Comparison of ENCODE assay signal across 10 cellular contexts in the genomic region with DNA sequence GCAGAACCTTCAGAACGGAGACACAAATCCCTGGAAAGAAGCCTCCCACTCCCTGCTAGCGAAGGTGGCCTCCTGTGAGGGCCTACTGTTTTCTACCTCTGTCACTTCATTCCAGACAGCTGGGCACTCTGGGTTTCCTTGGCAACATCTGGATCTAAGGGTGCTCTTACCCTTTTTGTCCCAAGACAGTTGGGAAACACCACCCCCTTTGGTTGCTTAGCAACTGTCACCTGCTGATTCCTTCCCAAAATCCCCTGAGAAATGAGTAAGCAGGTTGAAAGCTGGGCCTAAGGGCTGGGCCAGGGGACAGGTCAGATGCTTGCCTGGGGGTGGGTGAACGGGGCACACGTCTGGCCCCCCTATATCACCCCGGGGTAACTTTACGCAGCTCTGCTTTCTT. TPM values are rescaled to one million over a fixed set of nuclear protein-coding genes. Genes with fewer than 3 reads are reported as not detected.
DNase-seq lines count a peak whose midpoint lies in the region; ATAC-seq and TF ChIP-seq lines count a peak whose summit lies in the region.
"Had no signal": no experiment of that assay in that cellular context is flagged by ENCODE, and none has a peak within 500 bp of the region (broad histone marks: within the 10 kb centered on the region; RNA-seq: fewer than 3 reads in every experiment).

No MANE protein-coding gene starts in this region.

- TF ChIP-seq POLR2A in upper lobe of left lung (IDR thresholded peaks at IDR 0.05) = no peak

- CTCF ChIA-PET in Caco-2 (lab: Charles Lee) = no interaction called here

- WGBS in upper lobe of left lung, 2 donors = 83 to 88% methylated on average over 6 of the region's 6 CpGs

- no peak overlapping the region for H3K4me3 ChIP-seq in BLaER1
- no peak overlapping the region for H3K4me3 ChIP-seq in Caco-2 (ENCODE audit: low read depth, low read length)
- no peak overlapping the region for H3K4me3 ChIP-seq in upper lobe of left lung

- BruUV-seq in Caco-2 (replicated peaks; lab: Mats Ljungman, UMichigan) = no TSS peak

- POLR2A ChIA-PET in Caco-2 (lab: Charles Lee) = no interaction called here

- H3K27ac Mint-ChIP-seq in Caco-2 (ENCODE audit: unreplicated experiment) = peak overlapping the region; percentile 42

- intact Hi-C loops in Caco-2 (cut with micrococcal nuclease; ENCODE audit: unreplicated experiment) = no loop called here

- H3K4me1 Mint-ChIP-seq in Caco-2 (ENCODE audit: low read depth, unreplicated experiment) = peaks cover 6% of the 10 kb centered on the region

- H3K4me2 ChIP-seq in BLaER1 = peak overlapping the region; percentile 62

- H3K27me3 ChIP-seq in BLaER1 (no peaks in the 10 kb centered on the region), Caco-2 (replicated peaks; ENCODE audit: control insufficient read depth, insufficient read depth, low read length) (no peaks in the 10 kb centered on the region), upper lobe of left lung (no peaks in the 10 kb centered on the region)

- ATAC-seq in upper lobe of left lung (ENCODE audit: low FRiP score in 2 of 2) (no peak), GM19328 (IDR thresholded peaks at IDR 0.05; ENCODE audit: unreplicated experiment) (no peak)
- ATAC-seq: Right ventricle myocardium inferior had no signal

- peak in 1 of 2 experiments; percentile 49 for DNase-seq in Caco-2
- peak; percentile 85 for DNase-seq in NCI-H69 (lab: John Stamatoyannopoulos, UW)
- peak; percentile 59 for DNase-seq in iPS-NIHi11 (ENCODE audit: low spot score)
- DNase-seq in upper lobe of left lung = no peak
- no peak for DNase-seq in HCEC 1CT
- DNase-seq in stimulated activated CD4-positive, alpha-beta T cell treated with anti-CD3 and anti-CD28 coated beads, Interleukin-4, amount 100 ng/mL, for 24 hours = no peak
- DNase-seq: NCI-H2029 treated with DMSO at 0.1 percent for 48 hours had no signal

- H3K9me3 Mint-ChIP-seq in Caco-2 (ENCODE audit: unreplicated experiment) = no peaks in the 10 kb centered on the region

- peaks cover 43% of the 10 kb centered on the region for H3K36me3 Mint-ChIP-seq in Caco-2 (ENCODE audit: insufficient read depth, unreplicated experiment)

- H3K27me3 Mint-ChIP-seq in Caco-2 (ENCODE audit: insufficient read depth, unreplicated experiment) = no peaks in the 10 kb centered on the region

- TF ChIP-seq CTCF in Caco-2 (IDR thresholded peaks at IDR 0.05; ENCODE audit: insufficient read depth in 1 of 2, low read depth in 1 of 2, low read length in 1 of 2, severe bottlenecking in 1 of 2, unreplicated experiment in 1 of 2) = no peak
- TF ChIP-seq CTCF in upper lobe of left lung (IDR thresholded peaks at IDR 0.05) = no peak

- H3K4me3 Mint-ChIP-seq in Caco-2 (ENCODE audit: unreplicated experiment) = no peak overlapping the region

- TF ChIP-seq EP300 in upper lobe of left lung (IDR thresholded peaks at IDR 0.05) = no peak

- H3K9ac ChIP-seq in BLaER1 = no peak overlapping the region

- H3K4me1 ChIP-seq in BLaER1 (peaks cover 28% of the 10 kb centered on the region), Caco-2 (no peaks in the 10 kb centered on the region), upper lobe of left lung (peaks cover 0 to 20% (median 6%) of the 10 kb centered on the region in 4 donors)

- H3K36me3 ChIP-seq in BLaER1 (peaks cover 77% of the 10 kb centered on the region), Caco-2 (ENCODE audit: control insufficient read depth, insufficient read depth, low read length) (peaks cover 10% of the 10 kb centered on the region), upper lobe of left lung (peaks cover 7 to 57% (median 42%) of the 10 kb centered on the region in 4 donors)

- no peaks in the 10 kb centered on the region for H4K20me1 ChIP-seq in BLaER1

- H3K27ac ChIP-seq in BLaER1 (peak overlapping the region; percentile 50), upper lobe of left lung (peak overlapping the region in 1 of 4 donors; percentile 11)

- H3K9me3 ChIP-seq in BLaER1 (peaks cover 6% of the 10 kb centered on the region; the same call in 1 of the 2 replicates), Caco-2 (no peaks in the 10 kb centered on the region), upper lobe of left lung (no peaks in the 10 kb centered on the region)

RNA-seq across cellular contexts. Expression of a gene that starts 29.4 kb away (rescaled TPM):
- total RNA-seq in Caco-2 (2022) (68.7 and 71.7 TPM in 2 replicates), upper lobe of left lung (10 to 100 TPM; 41.4 to 75.5 (median 60.7) TPM)

RNA-seq across cellular contexts. Expression of a gene that starts 33.1 kb away (rescaled TPM):
- total RNA-seq in Caco-2 (2022) (30.3 and 34.5 TPM in 2 replicates), upper lobe of left lung (10 to 100 TPM; 28.6 to 52.1 (median 46.2) TPM)

Comparison
In these comparisons a context has a peak if more than half of its experiments do, and no peak if none do; other contexts are left out.
1. DNase-seq: peak in NCI-H69 (single experiment) and iPS-NIHi11 (single experiment); none in upper lobe of left lung (0 of 2), HCEC 1CT (single experiment) and stimulated activated CD4-positive, alpha-beta T cell treated with anti-CD3 and anti-CD28 coated beads, Interleukin-4, amount 100 ng/mL, for 24 hours (single experiment).